Comparison of ENCODE assay signal across 14 cellular contexts in genomic region chr9:127791085-127791484, GRCh38.
"Had no signal": no experiment of that assay in that cellular context is flagged by ENCODE, and none has a peak within 500 bp of the region (broad histone marks: within the 10 kb centered on the region; RNA-seq: fewer than 3 reads in every experiment).

No MANE protein-coding gene starts in this region.

- ATAC-seq: activated T-helper 17 cell treated with anti-CD3 and anti-CD28 coated beads, Interleukin-2, amount 50 U/mL, for 72 hours; esophagus mucosa; naive thymus-derived CD8-positive, alpha-beta T cell; right cardiac atrium had no signal

- H3K27me3 ChIP-seq: cardiac muscle cell, dorsolateral prefrontal cortex, thyroid gland had no signal

- H3K4me3 ChIP-seq: cardiac muscle cell, dorsolateral prefrontal cortex, thyroid gland had no signal

- H3K9me3 ChIP-seq: neutrophil, thyroid gland had no signal

- H3K27ac ChIP-seq: dorsolateral prefrontal cortex, neutrophil, thyroid gland had no signal

- DNase-seq: activated B cell treated with CpG ODN at 0.5 μM for 24 hours; activated CD4-positive, alpha-beta T cell treated with anti-CD3 and anti-CD28 coated beads for 48 hours; activated naive CD4-positive, alpha-beta T cell treated with Interleukin-2 at 50 U/mL for 16 hours; dorsolateral prefrontal cortex; kidney glomerular epithelial cell; mesenchymal stem cell; naive thymus-derived CD8-positive, alpha-beta T cell; posterior cingulate gyrus; thyroid gland had no signal
